ENCODE assay signal across 17 cellular contexts in the genomic region with DNA sequence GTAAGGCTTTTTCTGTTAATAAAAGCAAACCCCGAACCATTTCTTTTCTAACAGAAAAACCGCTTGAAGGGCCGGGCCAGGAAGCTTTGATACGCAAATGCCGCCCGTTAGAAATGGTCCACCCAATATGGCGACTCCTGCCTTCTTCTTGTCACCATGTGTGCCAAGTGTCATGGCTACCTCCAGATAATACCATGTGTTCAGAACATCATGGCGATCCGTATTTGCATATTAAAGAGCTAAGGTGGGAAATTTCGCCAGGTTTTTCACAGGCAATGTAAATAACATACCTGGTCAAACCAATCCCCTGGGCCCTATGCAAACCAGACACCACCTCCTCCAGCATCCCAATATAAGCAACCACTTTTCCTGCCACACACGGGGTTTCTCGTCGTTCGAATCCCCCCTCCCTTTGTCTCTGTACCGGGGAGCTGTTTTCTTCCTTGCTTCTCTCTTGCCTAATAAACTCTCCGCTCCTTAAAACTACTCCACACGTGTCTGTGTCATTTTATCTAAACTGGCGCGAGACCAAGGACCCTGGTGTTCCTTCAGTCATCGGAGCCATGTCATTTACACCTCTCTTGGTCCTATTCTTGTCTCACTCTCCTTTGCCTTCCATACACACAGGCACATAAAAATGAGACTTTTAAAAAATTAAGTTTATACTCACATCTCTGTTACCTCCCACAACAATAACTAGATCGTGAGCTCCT. TPM values are rescaled to one million over a fixed set of nuclear protein-coding genes. Genes with fewer than 3 reads are reported as not detected.
DNase-seq lines count a peak whose midpoint lies in the region; ATAC-seq and TF ChIP-seq lines count a peak whose summit lies in the region.
"Had no signal": no experiment of that assay in that cellular context is flagged by ENCODE, and none has a peak within 500 bp of the region (broad histone marks: within the 10 kb centered on the region; RNA-seq: fewer than 3 reads in every experiment).

No MANE protein-coding gene starts in this region.

- H3K36me3 Mint-ChIP-seq in MCF 10A (ENCODE audit: insufficient read depth, unreplicated experiment): peaks cover 8% of the 10 kb centered on the region
- peaks cover 13% of the 10 kb centered on the region for H3K36me3 Mint-ChIP-seq in dendritic cell treated with granulocyte-macrophage colony-stimulating factor and Interleukin-4, amounts not matched to agents 40 ng/mL and 50 ng/mL, for 4 days (ENCODE audit: low read depth)
- peaks cover 0 to 11% (median 5%) of the 10 kb centered on the region in 5 donors for H3K36me3 Mint-ChIP-seq in naive thymus-derived CD4-positive, alpha-beta T cell
- H3K36me3 Mint-ChIP-seq in activated T-cell treated with anti-CD3 and anti-CD28 coated beads, Interleukin-2, amount 50 U/mL, for 72 hours (ENCODE audit: insufficient read depth in 2 of 2): no peaks in the 10 kb centered on the region
- H3K36me3 Mint-ChIP-seq: natural killer cell treated with Interleukin-12 subunit alpha and Interleukin-12 subunit beta and Interleukin-15 and Interleukin-18, amount 100 ng/mL, for 72 hours had no signal

- intact Hi-C loops in MCF 10A (cut with micrococcal nuclease): no loop called here
- intact Hi-C loops in breast epithelium (cut with DNase I; ENCODE audit: low total_unique reads): loop anchor here (10.0 kb wide), 1 partner anchor 1908 kb away; no protein-coding TSS in a partner anchor
- intact Hi-C loops in dendritic cell treated with granulocyte-macrophage colony-stimulating factor and Interleukin-4, amounts not matched to agents 40 ng/mL and 50 ng/mL, for 4 days (cut with micrococcal nuclease): no loop called here
- intact Hi-C loops in right cardiac atrium (cut with DNase I): no loop called here
- intact Hi-C loops in transverse colon (cut with DNase I; ENCODE audit: low total_unique reads): loop anchor here (2.0 kb wide), 1 partner anchor 72 kb away; no protein-coding TSS in a partner anchor
- intact Hi-C loops in naive thymus-derived CD4-positive, alpha-beta T cell (cut with micrococcal nuclease): loop anchor here in 1 of 2 donors (10.0 kb wide), 1 partner anchor 368 kb away; no protein-coding TSS in a partner anchor

- no peak for DNase-seq in MCF 10A (ENCODE audit: unreplicated experiment)
- DNase-seq in breast epithelium (ENCODE audit: low spot score in 2 of 2): no peak
- DNase-seq in right cardiac atrium: no peak
- DNase-seq in transverse colon: no peak
- no peak for DNase-seq in naive thymus-derived CD4-positive, alpha-beta T cell
- no peak for DNase-seq in stimulated activated CD4-positive, alpha-beta T cell treated with anti-CD3 and anti-CD28 coated beads, Interleukin-12 subunit alpha, Interleukin-12 subunit beta, amount 100 ng/mL, for 4 hours
- DNase-seq in activated T-cell treated with anti-CD3 and anti-CD28 coated beads, Interleukin-2, amount 50 U/mL, for 72 hours: no peak
- DNase-seq: activated CD4-positive, alpha-beta T cell treated with anti-CD3 and anti-CD28 coated beads for 48 hours; caudate nucleus; NK-92 treated with Interleukin-12 subunit alpha and Interleukin-12 subunit beta, amount 100 ng/mL, for 24 hours; psoas muscle; stimulated activated naive CD8-positive, alpha-beta T cell treated with anti-CD3 and anti-CD28 coated beads, Interleukin-15, amount 100 ng/mL, for 72 hours had no signal

- H3K4me3 Mint-ChIP-seq in MCF 10A (ENCODE audit: unreplicated experiment): no peak overlapping the region
- H3K4me3 Mint-ChIP-seq in dendritic cell treated with granulocyte-macrophage colony-stimulating factor and Interleukin-4, amounts not matched to agents 40 ng/mL and 50 ng/mL, for 4 days: no peak overlapping the region
- no peak overlapping the region for H3K4me3 Mint-ChIP-seq in naive thymus-derived CD4-positive, alpha-beta T cell
- no peak overlapping the region for H3K4me3 Mint-ChIP-seq in activated T-cell treated with anti-CD3 and anti-CD28 coated beads, Interleukin-2, amount 50 U/mL, for 72 hours
- H3K4me3 Mint-ChIP-seq: activated naive CD4-positive, alpha-beta T cell treated with anti-CD3 and anti-CD28 coated beads, Interleukin-2, amount 50 U/mL, for 24 hours; effector memory CD8-positive, alpha-beta T cell; natural killer cell treated with Interleukin-12 subunit alpha and Interleukin-12 subunit beta and Interleukin-15 and Interleukin-18, amount 100 ng/mL, for 72 hours; stimulated activated naive CD8-positive, alpha-beta T cell treated with anti-CD3 and anti-CD28 coated beads, Interleukin-15, amount 100 ng/mL, for 72 hours had no signal

- H3K4me3 ChIP-seq in breast epithelium: no peak overlapping the region
- no peak overlapping the region for H3K4me3 ChIP-seq in right cardiac atrium (ENCODE audit: low read length)
- no peak overlapping the region for H3K4me3 ChIP-seq in transverse colon
- H3K4me3 ChIP-seq in naive thymus-derived CD4-positive, alpha-beta T cell (ENCODE audit: low read length): no peak overlapping the region
- H3K4me3 ChIP-seq: psoas muscle, SJCRH30 had no signal

- H3K36me3 ChIP-seq in breast epithelium (no peaks in the 10 kb centered on the region), transverse colon (no peaks in the 10 kb centered on the region)
- H3K36me3 ChIP-seq in naive thymus-derived CD4-positive, alpha-beta T cell (ENCODE audit: control insufficient read depth in 2 of 3, insufficient read depth in 3 of 3, low read length in 3 of 3): no peaks in the 10 kb centered on the region
- H3K36me3 ChIP-seq: SJCRH30 had no signal

- no peak for TF ChIP-seq EP300 in transverse colon (IDR thresholded peaks at IDR 0.05; ENCODE audit: low read depth)

- H3K27ac ChIP-seq in breast epithelium: no peak overlapping the region
- H3K27ac ChIP-seq in right cardiac atrium (ENCODE audit: low read length): peak overlapping the region; percentile 89
- peak overlapping the region in 3 of 4 donors; percentile 15 to 52 (median 22) for H3K27ac ChIP-seq in transverse colon
- no peak overlapping the region for H3K27ac ChIP-seq in naive thymus-derived CD4-positive, alpha-beta T cell (ENCODE audit: low read depth, low read length)
- H3K27ac ChIP-seq: psoas muscle, SJCRH30 had no signal

- H3K27me3 Mint-ChIP-seq in MCF 10A (ENCODE audit: insufficient read depth, unreplicated experiment): no peaks in the 10 kb centered on the region
- H3K27me3 Mint-ChIP-seq in dendritic cell treated with granulocyte-macrophage colony-stimulating factor and Interleukin-4, amounts not matched to agents 40 ng/mL and 50 ng/mL, for 4 days: no peaks in the 10 kb centered on the region
- H3K27me3 Mint-ChIP-seq in naive thymus-derived CD4-positive, alpha-beta T cell: no peaks in the 10 kb centered on the region
- H3K27me3 Mint-ChIP-seq in activated T-cell treated with anti-CD3 and anti-CD28 coated beads, Interleukin-2, amount 50 U/mL, for 72 hours (ENCODE audit: low read depth): no peaks in the 10 kb centered on the region
- H3K27me3 Mint-ChIP-seq: activated naive CD4-positive, alpha-beta T cell treated with anti-CD3 and anti-CD28 coated beads, Interleukin-2, amount 50 U/mL, for 24 hours; effector memory CD8-positive, alpha-beta T cell; natural killer cell treated with Interleukin-12 subunit alpha and Interleukin-12 subunit beta and Interleukin-15 and Interleukin-18, amount 100 ng/mL, for 72 hours; stimulated activated naive CD8-positive, alpha-beta T cell treated with anti-CD3 and anti-CD28 coated beads, Interleukin-15, amount 100 ng/mL, for 72 hours had no signal

- WGBS in right cardiac atrium: 74% methylated on average over 21 of the region's 21 CpGs
- 80 to 87% methylated on average over 20 to 21 of the region's 21 CpGs for WGBS in transverse colon (ENCODE audit: low coverage in 1 of 2), 2 donors

- CTCF ChIA-PET in MCF 10A (lab: Yijun Ruan, JAX): interaction anchor here (0.6 to 4.0 kb wide), 18 partner anchors 8 to 1949 kb away, joined by 3 to 45 read pairs (median 4); a partner anchor contains a TSS
- CTCF ChIA-PET in naive thymus-derived CD4-positive, alpha-beta T cell (lab: Charles Lee): interaction anchor here (0.6 to 1.7 kb wide), 5 partner anchors 9 to 346 kb away, joined by 3 to 8 read pairs (median 3); no protein-coding TSS in a partner anchor

- H3K9me3 Mint-ChIP-seq in MCF 10A (ENCODE audit: unreplicated experiment): peaks cover 6% of the 10 kb centered on the region
- no peaks in the 10 kb centered on the region for H3K9me3 Mint-ChIP-seq in dendritic cell treated with granulocyte-macrophage colony-stimulating factor and Interleukin-4, amounts not matched to agents 40 ng/mL and 50 ng/mL, for 4 days
- peaks cover 0 to 1% (median 0%) of the 10 kb centered on the region in 11 donors for H3K9me3 Mint-ChIP-seq in naive thymus-derived CD4-positive, alpha-beta T cell
- H3K9me3 Mint-ChIP-seq in activated T-cell treated with anti-CD3 and anti-CD28 coated beads, Interleukin-2, amount 50 U/mL, for 72 hours: no peaks in the 10 kb centered on the region
- H3K9me3 Mint-ChIP-seq: activated naive CD4-positive, alpha-beta T cell treated with anti-CD3 and anti-CD28 coated beads, Interleukin-2, amount 50 U/mL, for 24 hours; effector memory CD8-positive, alpha-beta T cell; natural killer cell treated with Interleukin-12 subunit alpha and Interleukin-12 subunit beta and Interleukin-15 and Interleukin-18, amount 100 ng/mL, for 72 hours had no signal

- TF ChIP-seq CTCF in MCF 10A (IDR thresholded peaks at IDR 0.05; ENCODE audit: unreplicated experiment) (no peak), breast epithelium (IDR thresholded peaks at IDR 0.05) (no peak), transverse colon (IDR thresholded peaks at IDR 0.05) (no peak)

- H3K27me3 ChIP-seq in breast epithelium (no peaks in the 10 kb centered on the region), right cardiac atrium (ENCODE audit: control insufficient read depth, insufficient read depth) (no peaks in the 10 kb centered on the region), transverse colon (no peaks in the 10 kb centered on the region)
- no peaks in the 10 kb centered on the region for H3K27me3 ChIP-seq in naive thymus-derived CD4-positive, alpha-beta T cell (ENCODE audit: control insufficient read depth in 2 of 2, insufficient read depth in 2 of 2, low read length in 2 of 2)
- H3K27me3 ChIP-seq: SJCRH30 had no signal

- peak overlapping the region; percentile 88 for H3K27ac Mint-ChIP-seq in MCF 10A (ENCODE audit: low read depth, unreplicated experiment)
- peak overlapping the region; percentile 45 for H3K27ac Mint-ChIP-seq in dendritic cell treated with granulocyte-macrophage colony-stimulating factor and Interleukin-4, amounts not matched to agents 40 ng/mL and 50 ng/mL, for 4 days
- H3K27ac Mint-ChIP-seq in naive thymus-derived CD4-positive, alpha-beta T cell: peak overlapping the region in 1 of 9 donors; percentile 50
- no peak overlapping the region for H3K27ac Mint-ChIP-seq in activated T-cell treated with anti-CD3 and anti-CD28 coated beads, Interleukin-2, amount 50 U/mL, for 72 hours
- H3K27ac Mint-ChIP-seq: activated naive CD4-positive, alpha-beta T cell treated with anti-CD3 and anti-CD28 coated beads, Interleukin-2, amount 50 U/mL, for 24 hours; effector memory CD8-positive, alpha-beta T cell; natural killer cell treated with Interleukin-12 subunit alpha and Interleukin-12 subunit beta and Interleukin-15 and Interleukin-18, amount 100 ng/mL, for 72 hours; stimulated activated naive CD8-positive, alpha-beta T cell treated with anti-CD3 and anti-CD28 coated beads, Interleukin-15, amount 100 ng/mL, for 72 hours had no signal

- peaks cover 33% of the 10 kb centered on the region for H3K4me1 Mint-ChIP-seq in MCF 10A (ENCODE audit: insufficient read depth, unreplicated experiment)
- peaks cover 24% of the 10 kb centered on the region for H3K4me1 Mint-ChIP-seq in dendritic cell treated with granulocyte-macrophage colony-stimulating factor and Interleukin-4, amounts not matched to agents 40 ng/mL and 50 ng/mL, for 4 days (ENCODE audit: low read depth)
- H3K4me1 Mint-ChIP-seq in naive thymus-derived CD4-positive, alpha-beta T cell: peaks cover 0 to 21% (median 6%) of the 10 kb centered on the region in 7 donors
- H3K4me1 Mint-ChIP-seq in activated T-cell treated with anti-CD3 and anti-CD28 coated beads, Interleukin-2, amount 50 U/mL, for 72 hours (ENCODE audit: low read depth): no peaks in the 10 kb centered on the region
- H3K4me1 Mint-ChIP-seq: stimulated activated naive CD8-positive, alpha-beta T cell treated with anti-CD3 and anti-CD28 coated beads, Interleukin-15, amount 100 ng/mL, for 72 hours had no signal

- no TSS peak for BruUV-seq in MCF 10A (replicated peaks; lab: Mats Ljungman, UMichigan)

- TF ChIP-seq POLR2A in breast epithelium (IDR thresholded peaks at IDR 0.05): no peak
- no peak for TF ChIP-seq POLR2A in transverse colon (IDR thresholded peaks at IDR 0.05)

- in situ Hi-C loops in transverse colon (cut with MboI; ENCODE audit: low pct_ligation_motif_present in 1 of 4, low pct_unique_long_range_greater_than_20kb in 1 of 4, low sequenced_read_pairs in 3 of 4): no loop called here

- H3K4me1 ChIP-seq in breast epithelium (no peaks in the 10 kb centered on the region), right cardiac atrium (ENCODE audit: control insufficient read depth, insufficient read depth, low read length) (peaks cover 3% of the 10 kb centered on the region), transverse colon (peaks cover 0 to 27% (median 11%) of the 10 kb centered on the region in 4 donors)
- H3K4me1 ChIP-seq in naive thymus-derived CD4-positive, alpha-beta T cell (ENCODE audit: control insufficient read depth in 2 of 2, insufficient read depth in 2 of 2, low read length in 2 of 2): no peaks in the 10 kb centered on the region
- H3K4me1 ChIP-seq: SJCRH30 had no signal

- POLR2A ChIA-PET in MCF 10A (lab: Yijun Ruan, JAX): interaction anchor here (0.6 to 4.1 kb wide), 7 partner anchors 9 to 547 kb away, joined by 3 to 42 read pairs (median 4); a partner anchor contains a TSS
- POLR2A ChIA-PET in naive thymus-derived CD4-positive, alpha-beta T cell (lab: Charles Lee): interaction anchor here (0.8 kb wide), 1 partner anchor 16 kb away, joined by 3 read pairs; no protein-coding TSS in a partner anchor

- H3K9me3 ChIP-seq in breast epithelium: no peaks in the 10 kb centered on the region
- H3K9me3 ChIP-seq in right cardiac atrium (ENCODE audit: control insufficient read depth, low read length): no peaks in the 10 kb centered on the region
- H3K9me3 ChIP-seq in transverse colon: no peaks in the 10 kb centered on the region
- H3K9me3 ChIP-seq in naive thymus-derived CD4-positive, alpha-beta T cell (ENCODE audit: control insufficient read depth in 2 of 3, low read length in 3 of 3): no peaks in the 10 kb centered on the region
- H3K9me3 ChIP-seq: psoas muscle, SJCRH30 had no signal

- ATAC-seq in right cardiac atrium: peak; percentile 58 to 73
- ATAC-seq in naive thymus-derived CD4-positive, alpha-beta T cell: no peak
- ATAC-seq in activated T-cell treated with anti-CD3 and anti-CD28 coated beads, Interleukin-2, amount 50 U/mL, for 72 hours (replicated peaks in 1 of 2): no peak
- ATAC-seq: stimulated activated naive CD8-positive, alpha-beta T cell treated with anti-CD3 and anti-CD28 coated beads, Interleukin-15, amount 100 ng/mL, for 72 hours had no signal

RNA-seq across cellular contexts. Expression of a gene that starts 34.5 kb away (rescaled TPM):
- total RNA-seq in MCF 10A (2022) (27.8 and 28.8 TPM in 2 replicates), breast epithelium (10 to 100 TPM in 2 of 3 donors, 1 to 10 TPM in 1; 8.5 to 23.9 (median 10.4) TPM), right cardiac atrium (10 to 100 TPM; 25.4 to 39.4 (median 28.1) TPM), transverse colon (10 to 100 TPM in 3 of 4 donors, 1 to 10 TPM in 1; 2.4 to 88.3 (median 29.3) TPM)
- 13.0 TPM for polyA plus RNA-seq in right cardiac atrium
- total RNA-seq in naive thymus-derived CD4-positive, alpha-beta T cell: 1 to 10 TPM; 3.2 to 8.9 (median 4.8) TPM
- 1 to 10 TPM; 1.2 to 2.9 TPM for polyA plus RNA-seq in naive thymus-derived CD4-positive, alpha-beta T cell
- 1 to 10 TPM; 6.1 to 8.7 TPM for total RNA-seq in activated T-cell treated with anti-CD3 and anti-CD28 coated beads, Interleukin-2, amount 50 U/mL, for 72 hours

Comparison
In these comparisons a context has a peak if more than half of its experiments do, and no peak if none do; other contexts are left out.
1. intact Hi-C loops: an anchor here in breast epithelium (10.0 kb wide) and transverse colon (2.0 kb wide); none called in MCF 10A, dendritic cell treated with granulocyte-macrophage colony-stimulating factor and Interleukin-4, amounts not matched to agents 40 ng/mL and 50 ng/mL, for 4 days and right cardiac atrium.
2. H3K27ac ChIP-seq: peak in right cardiac atrium (single experiment) and transverse colon (3 of 4); none in breast epithelium (0 of 2) and naive thymus-derived CD4-positive, alpha-beta T cell (single experiment).
3. ATAC-seq: peak in right cardiac atrium (2 of 2); none in naive thymus-derived CD4-positive, alpha-beta T cell (single experiment) and activated T-cell treated with anti-CD3 and anti-CD28 coated beads, Interleukin-2, amount 50 U/mL, for 72 hours (0 of 2).